15 cellular contexts compared by ENCODE assay signal in genomic region chr7:121761399-121761798, GRCh38.
A peak's percentile ranks its signal among the peaks of the same experiment; 100 is the strongest.
DNase-seq lines count a peak whose midpoint lies in the region; ATAC-seq and TF ChIP-seq lines count a peak whose summit lies in the region.
"Had no signal": no experiment of that assay in that cellular context is flagged by ENCODE, and none has a peak within 500 bp of the region (broad histone marks: within the 10 kb centered on the region; RNA-seq: fewer than 3 reads in every experiment).

No MANE protein-coding gene starts in this region.

- H3K9me3 ChIP-seq in mammary epithelial cell (replicated peaks; ENCODE audit: insufficient read depth, low read length) (no peaks in the 10 kb centered on the region), thyroid gland (no peaks in the 10 kb centered on the region)

- no peaks in the 10 kb centered on the region for H3K27me3 ChIP-seq in mammary epithelial cell (ENCODE audit: insufficient read depth, low read length)
- no peaks in the 10 kb centered on the region for H3K27me3 ChIP-seq in thyroid gland

- in situ Hi-C loops in mammary epithelial cell (cut with MboI; ENCODE audit: low sequenced_read_pairs in 2 of 2): no loop called here

- no peak overlapping the region for H2AFZ ChIP-seq in mammary epithelial cell (ENCODE audit: low read depth, low read length)

- no peak overlapping the region for H3K27ac ChIP-seq in mammary epithelial cell (ENCODE audit: insufficient read depth, low read depth, low read length)
- H3K27ac ChIP-seq in thyroid gland: no peak overlapping the region
- H3K27ac ChIP-seq: 22Rv1 had no signal

- no peak for TF ChIP-seq POLR2A in thyroid gland (IDR thresholded peaks at IDR 0.05)

- no peak for TF ChIP-seq CTCF in mammary epithelial cell (conservative IDR thresholded peaks at IDR 0.05 in 1 of 2, IDR thresholded peaks at IDR 0.05 in 1 of 2; ENCODE audit: extremely low read depth in 1 of 2, insufficient read depth in 1 of 2, low read depth in 1 of 2, low read length in 2 of 2)
- no peak for TF ChIP-seq CTCF in thyroid gland (IDR thresholded peaks at IDR 0.05)

- peaks cover 6% of the 10 kb centered on the region for H3K4me1 ChIP-seq in mammary epithelial cell (ENCODE audit: insufficient read depth, low read length)
- no peaks in the 10 kb centered on the region for H3K4me1 ChIP-seq in thyroid gland

- H3K4me2 ChIP-seq in mammary epithelial cell (ENCODE audit: insufficient read depth, low read depth, low read length): peak overlapping the region; percentile 11

- DNase-seq in DMS53 (lab: John Stamatoyannopoulos, UW) (peak; percentile 18), DMS53 treated with DMSO at 0.1 percent for 48 hours (lab: John Stamatoyannopoulos, UW; ENCODE audit: unreplicated experiment) (no peak), RKO (ENCODE audit: low spot score) (peak; percentile 29), mammary epithelial cell (peak; percentile 84), kidney tubule cell (ENCODE audit: low spot score) (peak; percentile 9), thyroid gland (no peak)
- DNase-seq: GF-D8, KG1, NCI-H1436, NCI-H226, NCI-H526 had no signal

- no peak overlapping the region for H3K4me3 ChIP-seq in mammary epithelial cell (replicated peaks in 1 of 3; ENCODE audit: insufficient read depth in 1 of 3, low read depth in 2 of 3, low read length in 3 of 3)
- no peak overlapping the region for H3K4me3 ChIP-seq in thyroid gland (replicated peaks in 1 of 3)

- no peaks in the 10 kb centered on the region for H3K79me2 ChIP-seq in mammary epithelial cell (ENCODE audit: insufficient read depth, low read length)

- ATAC-seq in GM19455 (IDR thresholded peaks at IDR 0.05; ENCODE audit: unreplicated experiment): no peak
- no peak for ATAC-seq in HG03039 (IDR thresholded peaks at IDR 0.05; ENCODE audit: unreplicated experiment)
- ATAC-seq: HepG2 had no signal

- no TSS peak for BruUV-seq in mammary epithelial cell (replicated peaks; lab: Mats Ljungman, UMichigan)

- no peaks in the 10 kb centered on the region for H3K36me3 ChIP-seq in mammary epithelial cell (ENCODE audit: insufficient read depth, low read length)
- no peaks in the 10 kb centered on the region for H3K36me3 ChIP-seq in thyroid gland

- no peak overlapping the region for H3K9ac ChIP-seq in mammary epithelial cell (ENCODE audit: insufficient read depth, low read length)

- 50% methylated on average over 1 of the region's 1 CpG for WGBS in mammary epithelial cell (ENCODE audit: low coverage, missing lambda C conversion rate)
- WGBS in thyroid gland, 2 donors: 77 to 80% methylated on average over 1 of the region's 1 CpG

- dilution Hi-C loops in mammary epithelial cell (cut with HindIII; ENCODE audit: low sequenced_read_pairs): no loop called here

- CTCF ChIA-PET in mammary epithelial cell (lab: Charles Lee; ENCODE audit: low non-redundant PET): no interaction called here

- intact Hi-C loops in mammary epithelial cell (cut with micrococcal nuclease) (no loop called here), thyroid gland (cut with DNase I) (no loop called here)

- no peaks in the 10 kb centered on the region for H4K20me1 ChIP-seq in mammary epithelial cell (ENCODE audit: insufficient read depth, low read length)

Comparison
In these comparisons a context has a peak if more than half of its experiments do, and no peak if none do; other contexts are left out.
1. DNase-seq: peak in DMS53 (single experiment), RKO (single experiment), mammary epithelial cell (single experiment) and kidney tubule cell (single experiment); none in DMS53 treated with DMSO at 0.1 percent for 48 hours (single experiment) and thyroid gland (0 of 2).